ENCODE assay signal across 8 cellular contexts in the genomic region with DNA sequence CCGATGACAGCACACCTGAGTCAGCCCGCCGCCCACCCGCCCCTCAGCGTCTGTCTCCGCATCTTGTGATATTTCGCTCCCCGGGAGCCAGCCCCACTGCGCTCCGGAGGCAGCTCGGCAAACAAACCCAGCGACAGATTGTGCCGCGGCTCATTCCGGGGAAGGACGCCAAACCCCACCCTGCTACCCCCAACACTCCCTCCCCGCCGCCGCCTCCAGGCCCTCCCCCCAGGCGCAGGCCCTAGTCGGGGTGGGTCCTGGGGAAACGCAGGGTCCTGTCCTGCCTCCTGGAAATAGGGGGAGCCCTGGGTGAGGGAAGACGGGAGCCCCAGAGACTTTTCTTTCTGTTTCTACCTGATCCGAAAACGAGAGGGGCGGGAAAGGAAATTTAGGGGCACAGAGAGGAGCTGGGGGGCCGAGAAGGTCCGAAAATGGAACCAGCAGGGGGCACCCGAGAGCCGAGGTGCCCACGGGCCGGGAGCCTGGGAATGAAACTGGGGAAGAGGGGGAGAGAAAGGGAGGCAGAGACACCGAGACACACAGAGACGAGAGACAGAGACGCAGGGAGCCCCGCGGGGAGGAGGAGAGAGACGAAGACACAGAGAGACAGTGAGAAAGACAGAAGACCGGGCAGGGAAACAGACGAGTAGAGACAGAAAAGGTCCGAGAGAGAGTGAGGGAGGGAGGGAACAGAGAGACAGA. TPM values are rescaled to one million over a fixed set of nuclear protein-coding genes. Genes with fewer than 3 reads are reported as not detected.
DNase-seq lines count a peak whose midpoint lies in the region; ATAC-seq lines count a peak whose summit lies in the region.

No MANE protein-coding gene starts in this region.

- H3K36me3 Mint-ChIP-seq in activated T-helper 17 cell treated with anti-CD3 and anti-CD28 coated beads, Interleukin-2, amount 50 U/mL, for 72 hours (ENCODE audit: low read depth), result no peaks in the 10 kb centered on the region

- no peaks in the 10 kb centered on the region for H3K9me3 Mint-ChIP-seq in activated T-helper 17 cell treated with anti-CD3 and anti-CD28 coated beads, Interleukin-2, amount 50 U/mL, for 72 hours

- H3K4me3 Mint-ChIP-seq in activated T-helper 17 cell treated with anti-CD3 and anti-CD28 coated beads, Interleukin-2, amount 50 U/mL, for 72 hours, result peak overlapping the region; percentile 78

- intact Hi-C loops in Right ventricle myocardium superior (cut with DNase I), result loop anchor here (5.0 kb wide), 1 partner anchor 184 kb away; no protein-coding TSS in a partner anchor
- intact Hi-C loops in posterior cingulate gyrus (cut with DNase I), result loop anchor here (5.0 to 10.0 kb wide), 3 partner anchors 104 to 1056 kb away; no protein-coding TSS in a partner anchor

- peak; percentile 51 for ATAC-seq in activated T-helper 17 cell treated with anti-CD3 and anti-CD28 coated beads, Interleukin-2, amount 50 U/mL, for 72 hours (replicated peaks)
- ATAC-seq in Right ventricle myocardium superior (ENCODE audit: poor library complexity) (peak; percentile 70), HG02840 (IDR thresholded peaks at IDR 0.05; ENCODE audit: low FRiP score, unreplicated experiment) (no peak)

- H3K4me1 Mint-ChIP-seq in activated T-helper 17 cell treated with anti-CD3 and anti-CD28 coated beads, Interleukin-2, amount 50 U/mL, for 72 hours, result peaks cover 17% of the 10 kb centered on the region

- peak; percentile 21 for DNase-seq in NCI-H510A treated with DMSO at 0.1 percent for 48 hours (lab: John Stamatoyannopoulos, UW)
- no peak for DNase-seq in NCI-H510A (lab: John Stamatoyannopoulos, UW)
- peak; percentile 55 for DNase-seq in NCI-H748 (lab: John Stamatoyannopoulos, UW; ENCODE audit: unreplicated experiment)
- DNase-seq in Right ventricle myocardium superior, result peak; percentile 66
- peak in 8 of 10 donors; percentile 39 to 92 (median 63) for DNase-seq in posterior cingulate gyrus
- DNase-seq in DMS153 (lab: John Stamatoyannopoulos, UW), result no peak

- H3K27me3 Mint-ChIP-seq in activated T-helper 17 cell treated with anti-CD3 and anti-CD28 coated beads, Interleukin-2, amount 50 U/mL, for 72 hours, result peaks cover 33% of the 10 kb centered on the region

- peak overlapping the region; percentile 8 for H3K27ac Mint-ChIP-seq in activated T-helper 17 cell treated with anti-CD3 and anti-CD28 coated beads, Interleukin-2, amount 50 U/mL, for 72 hours

RNA-seq across cellular contexts. Expression of gene RTN4RL2, which starts 1.8 kb away (rescaled TPM):
- under 1 TPM; 0.22 to 0.82 TPM for total RNA-seq in activated T-helper 17 cell treated with anti-CD3 and anti-CD28 coated beads, Interleukin-2, amount 50 U/mL, for 72 hours
- total RNA-seq in Right ventricle myocardium superior, result 1.9 TPM

RNA-seq across cellular contexts. Expression of gene SLC43A3, which starts 31.6 kb away (rescaled TPM):
- total RNA-seq in activated T-helper 17 cell treated with anti-CD3 and anti-CD28 coated beads, Interleukin-2, amount 50 U/mL, for 72 hours, result 100 to 1,000 TPM; 346 to 386 TPM
- 20.0 TPM for total RNA-seq in Right ventricle myocardium superior

RNA-seq across cellular contexts. Expression of gene SLC43A1, which starts 56.9 kb away (rescaled TPM):
- total RNA-seq in activated T-helper 17 cell treated with anti-CD3 and anti-CD28 coated beads, Interleukin-2, amount 50 U/mL, for 72 hours, result 10 to 100 TPM in 1 of 2 donors, 1 to 10 TPM in 1; 9.1 to 20.0 TPM
- total RNA-seq in Right ventricle myocardium superior, result 5.4 TPM

Comparison
In these comparisons a context has a peak if more than half of its experiments do, and no peak if none do; other contexts are left out.
1. DNase-seq: peak in NCI-H510A treated with DMSO at 0.1 percent for 48 hours (single experiment), NCI-H748 (single experiment), Right ventricle myocardium superior (single experiment) and posterior cingulate gyrus (8 of 10); none in NCI-H510A (single experiment) and DMS153 (single experiment).
2. RNA of gene SLC43A3, which starts 31.6 kb away (total RNA-seq): 346 to 386 TPM in activated T-helper 17 cell treated with anti-CD3 and anti-CD28 coated beads, Interleukin-2, amount 50 U/mL, for 72 hours; 20.0 TPM in Right ventricle myocardium superior (single experiment); every median in the first group is over 10 times any median in the second.